8 cellular contexts compared by ENCODE assay signal in the genomic region with DNA sequence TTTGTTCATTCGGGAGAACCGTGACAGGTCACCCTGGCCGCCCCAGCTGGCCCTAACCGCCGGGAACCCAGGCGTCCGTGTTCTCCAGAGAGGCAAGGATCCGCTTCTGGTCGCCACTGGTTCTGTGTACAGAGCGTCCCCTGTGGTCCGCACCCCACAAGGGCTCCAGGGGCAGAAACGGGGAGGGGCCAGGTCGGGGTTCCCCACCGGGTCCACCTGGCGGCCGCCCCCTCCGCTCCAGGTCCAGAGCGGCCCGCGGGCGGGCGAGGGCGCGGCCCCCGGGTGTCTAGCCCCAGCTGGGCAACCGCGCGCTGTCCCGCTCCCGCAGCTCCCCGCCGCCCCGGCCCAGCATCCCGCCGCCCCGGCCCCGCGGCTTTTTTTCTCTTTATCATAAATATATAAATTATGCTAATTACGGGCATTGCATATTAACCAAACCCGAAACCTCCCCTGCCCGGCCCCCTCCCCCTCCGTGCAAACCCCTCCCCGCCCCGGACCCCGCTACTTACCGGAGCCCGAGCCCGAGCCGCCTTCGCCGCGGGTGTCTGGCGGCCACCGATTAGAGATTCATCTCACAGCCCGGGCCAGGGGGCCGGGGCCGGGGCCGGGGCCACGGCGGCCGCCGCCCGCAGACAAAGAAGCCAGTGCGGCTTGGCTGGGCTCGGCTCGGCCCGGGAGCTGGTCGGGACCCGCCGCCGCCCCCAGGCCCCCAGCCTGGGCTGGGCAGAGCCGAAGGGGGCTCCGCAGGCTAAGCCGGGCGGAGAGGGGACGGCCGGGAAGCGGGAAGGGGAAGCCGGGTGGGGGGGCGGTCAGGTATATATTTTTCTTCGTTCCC. TPM values are rescaled to one million over a fixed set of nuclear protein-coding genes. Genes with fewer than 3 reads are reported as not detected.
A peak's percentile ranks its signal among the peaks of the same experiment; 100 is the strongest.
DNase-seq lines count a peak whose midpoint lies in the region; ATAC-seq and TF ChIP-seq lines count a peak whose summit lies in the region.

No MANE protein-coding gene starts in this region.

- no peaks in the 10 kb centered on the region for H3K36me3 ChIP-seq in CD4-positive, alpha-beta memory T cell (ENCODE audit: insufficient read depth, low read length)

- H3K9me3 ChIP-seq in CD4-positive, alpha-beta memory T cell (ENCODE audit: control insufficient read depth in 1 of 2, low read length in 2 of 2) = no peaks in the 10 kb centered on the region

- no peak for TF ChIP-seq POLR2A in lower leg skin (IDR thresholded peaks at IDR 0.05)

- H3K36me3 Mint-ChIP-seq in CD4-positive, alpha-beta memory T cell = peaks cover 3 to 6% of the 10 kb centered on the region in 2 donors

- H3K4me3 Mint-ChIP-seq in CD4-positive, alpha-beta memory T cell = peak overlapping the region; percentile 82 to 96 (median 94)

- H3K27me3 ChIP-seq in CD4-positive, alpha-beta memory T cell (ENCODE audit: insufficient read depth, low read length) = no peaks in the 10 kb centered on the region

- peak overlapping the region; percentile 91 for H3K27ac ChIP-seq in CD4-positive, alpha-beta memory T cell (ENCODE audit: low read depth, low read length)

- no peaks in the 10 kb centered on the region for H3K27me3 Mint-ChIP-seq in CD4-positive, alpha-beta memory T cell

- H3K9me3 Mint-ChIP-seq in CD4-positive, alpha-beta memory T cell = no peaks in the 10 kb centered on the region

- TF ChIP-seq CTCF in lower leg skin (IDR thresholded peaks at IDR 0.05) = no peak

- POLR2A ChIA-PET in CD4-positive, alpha-beta memory T cell (lab: Charles Lee; ENCODE audit: partially characterized antibody) = interaction anchor here (0.6 to 5.1 kb wide), 33 partner anchors 9 to 1597 kb away, joined by 3 to 177 read pairs (median 4); a partner anchor contains a TSS

- H3K27ac Mint-ChIP-seq in CD4-positive, alpha-beta memory T cell = peak overlapping the region; percentile 94 to 99 (median 97)

- H3K4me1 Mint-ChIP-seq in CD4-positive, alpha-beta memory T cell = peaks cover 18 to 37% (median 28%) of the 10 kb centered on the region in 4 donors

- peaks cover 25% of the 10 kb centered on the region for H3K4me1 ChIP-seq in CD4-positive, alpha-beta memory T cell (ENCODE audit: insufficient read depth, low read length)

- CTCF ChIA-PET in CD4-positive, alpha-beta memory T cell (lab: Charles Lee; ENCODE audit: partially characterized antibody) = interaction anchor here (1.0 to 3.0 kb wide), 12 partner anchors 12 to 124 kb away, joined by 3 to 14 read pairs (median 4); a partner anchor contains a TSS

- peak; percentile 41 to 70 (median 51) for DNase-seq in CD4-positive, alpha-beta memory T cell
- DNase-seq in Kasumi-1 (lab: John Stamatoyannopoulos, UW) (peak; percentile 10 to 23), dermis blood vessel endothelial cell (peak; percentile 56), lower leg skin (ENCODE audit: low spot score in 2 of 2) (peak; percentile 34 to 91), DMS153 (lab: John Stamatoyannopoulos, UW) (no peak)
- peak; percentile 48 to 61 for DNase-seq in activated CD4-positive, alpha-beta T cell treated with anti-CD3 and anti-CD28 coated beads, Interleukin-2, amount 50 U/mL, for 48 hours
- DNase-seq in stimulated activated CD4-positive, alpha-beta T cell treated with anti-CD3 and anti-CD28 coated beads, TNF-alpha, amount 100 ng/mL, for 4 hours (ENCODE audit: low read depth in 3 of 3) = peak; percentile 11 to 34 (median 28)

- H3K4me3 ChIP-seq in CD4-positive, alpha-beta memory T cell (ENCODE audit: low read length in 2 of 2) = peak overlapping the region in 1 of 2 donors; percentile 99
- H3K4me3 ChIP-seq in lower leg skin (ENCODE audit: low read depth, poor library complexity, severe bottlenecking) = peak overlapping the region; percentile 67

- intact Hi-C loops in CD4-positive, alpha-beta memory T cell (cut with micrococcal nuclease) = no loop called here
- intact Hi-C loops in lower leg skin (cut with DNase I; ENCODE audit: low total_unique reads) = no loop called here

- 1 to 3% methylated on average over 65 to 79 of the region's 81 CpGs for WGBS in lower leg skin, 2 donors

- ATAC-seq in GM21367 (IDR thresholded peaks at IDR 0.05; ENCODE audit: unreplicated experiment) = peak; percentile 48

RNA-seq across cellular contexts. Expression of a gene that starts 0.5 kb away (rescaled TPM):
- total RNA-seq in CD4-positive, alpha-beta memory T cell = 10 to 100 TPM; 71.9 to 79.8 TPM
- 1 to 10 TPM; 1.4 to 8.5 TPM for polyA plus RNA-seq in CD4-positive, alpha-beta memory T cell
- total RNA-seq in dermis blood vessel endothelial cell = 2.6 and 4.8 TPM in 2 replicates
- 10 to 100 TPM in 2 of 4 donors, 1 to 10 TPM in 2; 5.5 to 20.2 (median 10.6) TPM for total RNA-seq in lower leg skin

RNA-seq across cellular contexts. Expression of a gene that starts 21.3 kb away (rescaled TPM):
- 100 to 1,000 TPM; 275 to 286 TPM for total RNA-seq in CD4-positive, alpha-beta memory T cell
- polyA plus RNA-seq in CD4-positive, alpha-beta memory T cell = 1,000 to 10,000 TPM; 1,322 to 2,333 TPM
- total RNA-seq in dermis blood vessel endothelial cell = 78.6 and 129 TPM in 2 replicates
- total RNA-seq in lower leg skin = 100 to 1,000 TPM; 172 to 424 (median 256) TPM

RNA-seq across cellular contexts. Expression of a gene that starts 44.4 kb away (rescaled TPM):
- total RNA-seq in CD4-positive, alpha-beta memory T cell = 10 to 100 TPM; 36.4 to 40.0 TPM
- polyA plus RNA-seq in CD4-positive, alpha-beta memory T cell = 10 to 100 TPM in 1 of 2 donors, 1 to 10 TPM in 1; 6.0 to 15.3 TPM
- 10.9 and 20.8 TPM in 2 replicates for total RNA-seq in dermis blood vessel endothelial cell
- 10 to 100 TPM; 14.9 to 17.7 (median 17.1) TPM for total RNA-seq in lower leg skin

RNA-seq across cellular contexts. Expression of a gene that starts 52.9 kb away (rescaled TPM):
- 1 to 10 TPM; 3.9 to 5.5 TPM for total RNA-seq in CD4-positive, alpha-beta memory T cell
- polyA plus RNA-seq in CD4-positive, alpha-beta memory T cell = 10 to 100 TPM; 10.6 to 18.9 TPM
- total RNA-seq in dermis blood vessel endothelial cell (15.1 and 24.0 TPM in 2 replicates), lower leg skin (10 to 100 TPM; 30.0 to 57.2 (median 44.9) TPM)
